8 cellular contexts compared by ENCODE assay signal in the genomic region with DNA sequence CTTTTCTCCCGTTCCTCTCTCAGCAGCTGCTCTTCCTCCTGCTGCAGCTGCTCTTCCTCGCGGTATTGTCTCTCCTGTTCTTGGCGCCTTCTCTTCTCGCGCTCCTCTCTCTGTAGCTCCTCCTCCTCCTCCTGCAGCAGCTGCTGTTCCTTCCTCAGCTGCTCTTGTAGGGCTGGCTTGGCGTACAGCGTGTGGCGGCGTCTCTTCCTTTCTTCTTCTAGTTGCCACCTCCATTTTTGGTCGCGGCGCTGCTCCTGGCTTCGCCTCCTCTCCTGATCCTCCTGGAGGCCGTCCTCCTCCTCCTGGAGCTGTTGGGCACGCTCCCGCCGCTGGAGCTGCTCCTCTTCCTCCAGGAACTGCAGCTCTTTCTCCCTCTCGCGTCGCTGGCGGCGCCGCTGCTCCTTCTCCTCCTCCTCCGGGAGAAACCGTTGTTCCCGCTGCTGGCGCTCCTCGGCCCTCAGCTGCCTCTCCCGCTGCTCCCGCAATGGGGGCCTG. TPM values are rescaled to one million over a fixed set of nuclear protein-coding genes. Genes with fewer than 3 reads are reported as not detected.
DNase-seq lines count a peak whose midpoint lies in the region; ATAC-seq, FAIRE-seq and TF ChIP-seq lines count a peak whose summit lies in the region.

No MANE protein-coding gene starts in this region.

- CTCF ChIA-PET in HepG2 (lab: Yijun Ruan, JAX; ENCODE audit: low intra/inter-chr PET ratio, low total read pairs), result no interaction called here

- ATAC-seq in body of pancreas (peak; percentile 24), HepG2 (no peak)

- DNase-seq in NCI-H187 treated with DMSO at 0.1 percent for 48 hours (lab: John Stamatoyannopoulos, UW) (peak; percentile 26), NCI-H187 (lab: John Stamatoyannopoulos, UW) (no peak), NT2/D1 (ENCODE audit: low read depth, low spot score) (peak; percentile 25), body of pancreas (peak; percentile 7 to 31 (median 16)), HepG2 (ENCODE audit: low spot score) (no peak), testis (peak; percentile 40), ecto neural progenitor cell (ENCODE audit: low spot score) (no peak)
- DNase-seq in effector CD4-positive, alpha-beta T cell, result no peak

- no peak for FAIRE-seq in HepG2 (lab: Jason Lieb, UNC)

- no peak for TF ChIP-seq EP300 in HepG2 (IDR thresholded peaks at IDR 0.05; ENCODE audit: low read depth in 2 of 2, low read length in 2 of 2)
- TF ChIP-seq EP300 in HepG2 (CRISPR knock-in tag; IDR thresholded peaks at IDR 0.05; ENCODE audit: borderline replicate concordance), result no peak

- WGBS in body of pancreas, 2 donors, result 1 to 3% methylated on average over 31 of the region's 31 CpGs
- 22% methylated on average over 31 of the region's 31 CpGs for WGBS in HepG2 (ENCODE audit: low lambda C conversion rate)
- 1 to 3% methylated on average over 29 to 31 of the region's 31 CpGs for WGBS in testis, 2 donors

- POLR2A ChIA-PET in HepG2 (lab: Yijun Ruan, JAX), result no interaction called here

- peak overlapping the region; percentile 50 for H3K4me3 ChIP-seq in NT2/D1 (ENCODE audit: insufficient read length, low read depth)
- peak overlapping the region in 1 of 2 donors; percentile 1 for H3K4me3 ChIP-seq in body of pancreas
- peak overlapping the region in 1 of 3 experiments; percentile 28; a peak in 1 of 6 replicates for H3K4me3 ChIP-seq in HepG2 (replicated peaks in 1 of 3; ENCODE audit: insufficient read depth in 1 of 3, low read depth in 2 of 3, low read length in 3 of 3)
- peak overlapping the region; percentile 10 to 53 for H3K4me3 ChIP-seq in testis

- peak overlapping the region; percentile 80 for H3K9ac ChIP-seq in NT2/D1 (ENCODE audit: insufficient read length, low read depth)
- no peak overlapping the region for H3K9ac ChIP-seq in HepG2 (ENCODE audit: insufficient read depth, low read depth, low read length)

- H3K4me2 ChIP-seq in HepG2 (ENCODE audit: low read depth, low read length), result peak overlapping the region; percentile 47; the same call in 1 of the 2 replicates

- in situ Hi-C loops in HepG2 (cut with HindIII; ENCODE audit: extremely low pct_ligation_motif_present, low pct_unique_long_range_greater_than_20kb), result no loop called here

- BruUV-seq in HepG2 (replicated peaks; lab: Mats Ljungman, UMichigan), result no TSS peak

- H3K79me2 ChIP-seq in HepG2 (ENCODE audit: insufficient read depth, low read length), result no peaks in the 10 kb centered on the region

- H3K27me3 ChIP-seq in NT2/D1 (ENCODE audit: insufficient read depth, insufficient read length) (peaks cover 97% of the 10 kb centered on the region), body of pancreas (peaks cover 0 to 66% of the 10 kb centered on the region in 2 donors), HepG2 (ENCODE audit: control insufficient read depth in 1 of 2, insufficient read depth in 2 of 2, low read length in 2 of 2) (peaks cover 5 to 55% of the 10 kb centered on the region in 2 experiments; a peak in 3 of 5 replicates), testis (no peaks in the 10 kb centered on the region)

- H4K20me1 ChIP-seq in HepG2 (ENCODE audit: insufficient read depth, low read length), result no peaks in the 10 kb centered on the region

- TF ChIP-seq POLR2A in body of pancreas (IDR thresholded peaks at IDR 0.05) (no peak), HepG2 (IDR thresholded peaks at IDR 0.05; ENCODE audit: insufficient read depth in 1 of 2, low read depth in 2 of 2, low read length in 2 of 2) (no peak), testis (IDR thresholded peaks at IDR 0.05) (no peak)

- no peak for TF ChIP-seq RAD21 in HepG2 (CRISPR knock-in tag; IDR thresholded peaks at IDR 0.05)

- H3K36me3 ChIP-seq in NT2/D1 (ENCODE audit: insufficient read depth, insufficient read length, low read length) (no peaks in the 10 kb centered on the region), body of pancreas (replicated peaks in 1 of 2; ENCODE audit: insufficient read depth in 1 of 2, low read depth in 2 of 2) (no peaks in the 10 kb centered on the region), HepG2 (replicated peaks in 1 of 2; ENCODE audit: control insufficient read depth in 1 of 2, insufficient read depth in 2 of 2, low read length in 2 of 2) (no peaks in the 10 kb centered on the region), testis (ENCODE audit: low read depth, missing control alignments) (no peaks in the 10 kb centered on the region)

- H3K9me3 ChIP-seq in NT2/D1 (ENCODE audit: insufficient read depth, low read length) (peaks cover 81% of the 10 kb centered on the region), body of pancreas (peaks cover 0 to 16% (median 0%) of the 10 kb centered on the region in 3 donors), HepG2 (ENCODE audit: low read length) (no peaks in the 10 kb centered on the region), testis (no peaks in the 10 kb centered on the region)

- no peak overlapping the region for H2AFZ ChIP-seq in HepG2 (ENCODE audit: low read length)

- intact Hi-C loops in body of pancreas (cut with DNase I) (no loop called here), HepG2 (cut with micrococcal nuclease; ENCODE audit: unreplicated experiment) (no loop called here), testis (cut with DNase I; ENCODE audit: low total_unique reads) (no loop called here)

- no peak overlapping the region for H3K27ac ChIP-seq in body of pancreas
- no peak overlapping the region for H3K27ac ChIP-seq in HepG2 (ENCODE audit: extremely low read length, insufficient read depth, low read length)
- H3K27ac ChIP-seq in testis, result peak overlapping the region in 1 of 2 donors; percentile 39

- H3K4me1 ChIP-seq in NT2/D1 (ENCODE audit: insufficient read depth, insufficient read length), result peaks cover 10% of the 10 kb centered on the region
- H3K4me1 ChIP-seq in body of pancreas, result peaks cover 54% of the 10 kb centered on the region
- H3K4me1 ChIP-seq in HepG2 (ENCODE audit: insufficient read depth, low read length), result no peaks in the 10 kb centered on the region
- peaks cover 11% of the 10 kb centered on the region for H3K4me1 ChIP-seq in testis

- TF ChIP-seq CTCF in body of pancreas (IDR thresholded peaks at IDR 0.05) (no peak), HepG2 (CRISPR knock-in tag; IDR thresholded peaks at IDR 0.05) (no peak), testis (IDR thresholded peaks at IDR 0.05) (no peak)

RNA-seq across cellular contexts. Expression of gene TCHH, which starts 4.8 kb away (rescaled TPM):
- total RNA-seq in body of pancreas (under 1 TPM in 1 of 2 donors, not detected in 1; under 0.01 TPM), HepG2 (2016; rRNA removed; fragmentation: Illumina TruSeq; extraction: Trizol) (not detected in 2 replicates), testis (1 to 10 TPM; 2.2 to 2.9 TPM)
- not detected in 2 replicates for total RNA-seq in HepG2 (2016; cell fraction: cytosol; rRNA removed; fragmentation: Illumina TruSeq; extraction: Trizol; ENCODE audit: low read depth)
- not detected in 2 replicates for total RNA-seq in HepG2 (2016; cell fraction: insoluble cytoplasmic fraction; rRNA removed; fragmentation: Illumina TruSeq; extraction: Trizol)
- total RNA-seq in HepG2 (2016; cell fraction: membrane; rRNA removed; fragmentation: Illumina TruSeq; extraction: Trizol), result not detected in 2 replicates
- total RNA-seq in HepG2 (2016; cell fraction: nucleus; rRNA removed; fragmentation: Illumina TruSeq; extraction: Trizol), result not detected in 2 replicates
- polyA plus RNA-seq in HepG2 (2011; rRNA removed) (not detected in 2 replicates), testis (ENCODE audit: insufficient read depth, low read depth, low replicate concordance) (0.53 TPM)
- polyA plus RNA-seq in HepG2 (2011; cell fraction: cytosol; rRNA removed), result not detected in 2 replicates
- not detected in 2 replicates for polyA plus RNA-seq in HepG2 (2011; cell fraction: nucleus; rRNA removed)
- not detected in 2 replicates for polyA plus RNA-seq in HepG2 (2012)
- polyA plus RNA-seq in HepG2 (2016; cell fraction: cytosol; fragmentation: Illumina TruSeq; extraction: Trizol; ENCODE audit: low read depth), result not detected in 2 replicates
- polyA plus RNA-seq in HepG2 (2016; cell fraction: insoluble cytoplasmic fraction; fragmentation: Illumina TruSeq; extraction: Trizol; ENCODE audit: low read depth), result not detected in 2 replicates
- not detected in 2 replicates for polyA plus RNA-seq in HepG2 (2016; cell fraction: membrane; fragmentation: Illumina TruSeq; extraction: Trizol; ENCODE audit: low read depth)
- not detected in 2 replicates for polyA plus RNA-seq in HepG2 (2016; cell fraction: nucleus; fragmentation: Illumina TruSeq; extraction: Trizol; ENCODE audit: insufficient read depth, low read depth)
- polyA minus RNA-seq in HepG2 (2011; rRNA and poly(A)+ RNA removed; ENCODE audit: low replicate concordance), result not detected in 2 replicates
- polyA minus RNA-seq in HepG2 (2011; cell fraction: cytosol; rRNA and poly(A)+ RNA removed), result not detected in 2 replicates
- not detected in 2 replicates for polyA minus RNA-seq in HepG2 (2011; cell fraction: nucleus; rRNA and poly(A)+ RNA removed)

RNA-seq across cellular contexts. Expression of gene TCHHL1, which starts 21.5 kb away (rescaled TPM):
- not detected for total RNA-seq in body of pancreas
- total RNA-seq in HepG2 (2016; rRNA removed; fragmentation: Illumina TruSeq; extraction: Trizol), result not detected in 2 replicates
- not detected in 2 replicates for total RNA-seq in HepG2 (2016; cell fraction: cytosol; rRNA removed; fragmentation: Illumina TruSeq; extraction: Trizol; ENCODE audit: low read depth)
- total RNA-seq in HepG2 (2016; cell fraction: insoluble cytoplasmic fraction; rRNA removed; fragmentation: Illumina TruSeq; extraction: Trizol), result not detected in 2 replicates
- total RNA-seq in HepG2 (2016; cell fraction: membrane; rRNA removed; fragmentation: Illumina TruSeq; extraction: Trizol), result not detected in 2 replicates
- total RNA-seq in HepG2 (2016; cell fraction: nucleus; rRNA removed; fragmentation: Illumina TruSeq; extraction: Trizol), result not detected in 2 replicates
- polyA plus RNA-seq in HepG2 (2011; rRNA removed), result not detected in 2 replicates
- not detected in 2 replicates for polyA plus RNA-seq in HepG2 (2011; cell fraction: cytosol; rRNA removed)
- not detected in 2 replicates for polyA plus RNA-seq in HepG2 (2011; cell fraction: nucleus; rRNA removed)
- not detected in 2 replicates for polyA plus RNA-seq in HepG2 (2012)
- not detected in 2 replicates for polyA plus RNA-seq in HepG2 (2016; cell fraction: cytosol; fragmentation: Illumina TruSeq; extraction: Trizol; ENCODE audit: low read depth)
- not detected in 2 replicates for polyA plus RNA-seq in HepG2 (2016; cell fraction: insoluble cytoplasmic fraction; fragmentation: Illumina TruSeq; extraction: Trizol; ENCODE audit: low read depth)
- not detected in 2 replicates for polyA plus RNA-seq in HepG2 (2016; cell fraction: membrane; fragmentation: Illumina TruSeq; extraction: Trizol; ENCODE audit: low read depth)
- not detected in 2 replicates for polyA plus RNA-seq in HepG2 (2016; cell fraction: nucleus; fragmentation: Illumina TruSeq; extraction: Trizol; ENCODE audit: insufficient read depth, low read depth)
- polyA minus RNA-seq in HepG2 (2011; rRNA and poly(A)+ RNA removed; ENCODE audit: low replicate concordance), result not detected in 2 replicates
- not detected in 2 replicates for polyA minus RNA-seq in HepG2 (2011; cell fraction: cytosol; rRNA and poly(A)+ RNA removed)
- polyA minus RNA-seq in HepG2 (2011; cell fraction: nucleus; rRNA and poly(A)+ RNA removed), result not detected in 2 replicates
- total RNA-seq in testis, result under 1 TPM in 1 of 2 donors, not detected in 1; 0.12 TPM
- polyA plus RNA-seq in testis (ENCODE audit: insufficient read depth, low read depth, low replicate concordance), result not detected

RNA-seq across cellular contexts. Expression of gene RPTN, which starts 48.6 kb away (rescaled TPM):
- not detected for total RNA-seq in body of pancreas
- total RNA-seq in HepG2 (2016; rRNA removed; fragmentation: Illumina TruSeq; extraction: Trizol), result not detected in 2 replicates
- total RNA-seq in HepG2 (2016; cell fraction: cytosol; rRNA removed; fragmentation: Illumina TruSeq; extraction: Trizol; ENCODE audit: low read depth), result not detected in 2 replicates
- total RNA-seq in HepG2 (2016; cell fraction: insoluble cytoplasmic fraction; rRNA removed; fragmentation: Illumina TruSeq; extraction: Trizol), result not detected in 2 replicates
- not detected in 2 replicates for total RNA-seq in HepG2 (2016; cell fraction: membrane; rRNA removed; fragmentation: Illumina TruSeq; extraction: Trizol)
- not detected in 2 replicates for total RNA-seq in HepG2 (2016; cell fraction: nucleus; rRNA removed; fragmentation: Illumina TruSeq; extraction: Trizol)
- not detected in 2 replicates for polyA plus RNA-seq in HepG2 (2011; rRNA removed)
- not detected in 2 replicates for polyA plus RNA-seq in HepG2 (2011; cell fraction: cytosol; rRNA removed)
- not detected in 2 replicates for polyA plus RNA-seq in HepG2 (2011; cell fraction: nucleus; rRNA removed)
- not detected in 2 replicates for polyA plus RNA-seq in HepG2 (2012)
- not detected in 2 replicates for polyA plus RNA-seq in HepG2 (2016; cell fraction: cytosol; fragmentation: Illumina TruSeq; extraction: Trizol; ENCODE audit: low read depth)
- not detected in 2 replicates for polyA plus RNA-seq in HepG2 (2016; cell fraction: insoluble cytoplasmic fraction; fragmentation: Illumina TruSeq; extraction: Trizol; ENCODE audit: low read depth)
- not detected in 2 replicates for polyA plus RNA-seq in HepG2 (2016; cell fraction: membrane; fragmentation: Illumina TruSeq; extraction: Trizol; ENCODE audit: low read depth)
- polyA plus RNA-seq in HepG2 (2016; cell fraction: nucleus; fragmentation: Illumina TruSeq; extraction: Trizol; ENCODE audit: insufficient read depth, low read depth), result not detected in 2 replicates
- polyA minus RNA-seq in HepG2 (2011; rRNA and poly(A)+ RNA removed; ENCODE audit: low replicate concordance), result not detected in 2 replicates
- not detected in 2 replicates for polyA minus RNA-seq in HepG2 (2011; cell fraction: cytosol; rRNA and poly(A)+ RNA removed)
- polyA minus RNA-seq in HepG2 (2011; cell fraction: nucleus; rRNA and poly(A)+ RNA removed), result not detected in 2 replicates
- total RNA-seq in testis, result under 1 TPM in 1 of 2 donors, not detected in 1; 0.06 TPM
- not detected for polyA plus RNA-seq in testis (ENCODE audit: insufficient read depth, low read depth, low replicate concordance)

Comparison
In these comparisons a context has a peak if more than half of its experiments do, and no peak if none do; other contexts are left out.
1. DNase-seq: peak in NCI-H187 treated with DMSO at 0.1 percent for 48 hours (single experiment), NT2/D1 (single experiment), body of pancreas (4 of 4) and testis (single experiment); none in NCI-H187 (0 of 2), HepG2 (single experiment), ecto neural progenitor cell (single experiment) and effector CD4-positive, alpha-beta T cell (single experiment).